8 cellular contexts compared by ENCODE assay signal in the genomic region with DNA sequence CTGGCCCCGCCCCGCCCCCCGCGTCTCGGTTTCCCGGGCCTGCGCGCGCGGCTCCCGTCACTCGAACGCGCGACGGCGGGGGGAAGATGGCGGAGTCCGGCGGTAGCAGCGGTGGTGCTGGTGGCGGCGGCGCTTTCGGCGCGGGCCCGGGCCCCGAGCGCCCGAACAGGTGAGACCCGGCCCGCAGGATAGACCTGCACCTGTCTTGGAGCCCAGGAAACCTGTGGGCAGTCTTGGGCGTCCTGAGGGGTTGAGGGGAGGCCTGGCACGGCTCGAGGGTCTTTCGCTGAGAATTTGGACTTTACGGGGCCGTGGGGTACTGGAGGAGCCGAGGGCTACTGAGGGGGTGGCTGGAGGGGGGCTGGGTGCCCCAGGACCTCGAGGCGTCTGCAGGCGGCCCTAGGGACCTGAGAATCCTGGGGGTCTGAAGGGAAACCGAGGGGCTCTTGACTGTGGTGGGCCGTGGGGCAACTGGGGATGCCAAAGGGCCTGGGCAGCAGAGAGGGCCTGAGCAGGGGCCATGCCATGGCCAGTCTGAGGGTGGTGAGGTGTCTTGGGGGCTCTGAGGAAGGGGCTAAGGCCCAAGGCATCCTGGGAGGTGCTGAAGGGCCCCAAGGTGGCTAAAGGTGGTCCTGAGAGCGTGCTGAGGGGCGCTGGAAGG. TPM values are rescaled to one million over a fixed set of nuclear protein-coding genes. Genes with fewer than 3 reads are reported as not detected.
DNase-seq lines count a peak whose midpoint lies in the region; ATAC-seq and TF ChIP-seq lines count a peak whose summit lies in the region.

A gene with protein sequence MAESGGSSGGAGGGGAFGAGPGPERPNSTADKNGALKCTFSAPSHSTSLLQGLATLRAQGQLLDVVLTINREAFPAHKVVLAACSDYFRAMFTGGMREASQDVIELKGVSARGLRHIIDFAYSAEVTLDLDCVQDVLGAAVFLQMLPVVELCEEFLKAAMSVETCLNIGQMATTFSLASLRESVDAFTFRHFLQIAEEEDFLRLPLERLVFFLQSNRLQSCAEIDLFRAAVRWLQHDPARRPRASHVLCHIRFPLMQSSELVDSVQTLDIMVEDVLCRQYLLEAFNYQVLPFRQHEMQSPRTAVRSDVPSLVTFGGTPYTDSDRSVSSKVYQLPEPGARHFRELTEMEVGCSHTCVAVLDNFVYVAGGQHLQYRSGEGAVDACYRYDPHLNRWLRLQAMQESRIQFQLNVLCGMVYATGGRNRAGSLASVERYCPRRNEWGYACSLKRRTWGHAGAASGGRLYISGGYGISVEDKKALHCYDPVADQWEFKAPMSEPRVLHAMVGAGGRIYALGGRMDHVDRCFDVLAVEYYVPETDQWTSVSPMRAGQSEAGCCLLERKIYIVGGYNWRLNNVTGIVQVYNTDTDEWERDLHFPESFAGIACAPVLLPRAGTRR (plus strand): TSS at position 60 of the 661 bp plus-strand sequence. CDS start 27 bp downstream, at position 87.

- TF ChIP-seq CTCF in ascending aorta (IDR thresholded peaks at IDR 0.05) (no peak), lung (IDR thresholded peaks at IDR 0.05; ENCODE audit: control extremely low read depth, extremely low read depth) (no peak), upper lobe of left lung (IDR thresholded peaks at IDR 0.05) (no peak)

- no peak for ATAC-seq in lung (ENCODE audit: insufficient read depth, low FRiP score)
- ATAC-seq in upper lobe of left lung (ENCODE audit: low FRiP score in 2 of 2): no peak

- 3 to 6% methylated on average over 46 to 47 of the region's 47 CpGs for WGBS in lung, 2 donors
- WGBS in upper lobe of left lung, 2 donors: 14 to 31% methylated on average over 10 to 44 of the region's 47 CpGs

- no peak for DNase-seq in activated naive CD4-positive, alpha-beta T cell treated with anti-CD3 and anti-CD28 coated beads, Interleukin-2, amount 50 U/mL, for 16 hours
- DNase-seq in ascending aorta (ENCODE audit: low spot score in 2 of 2) (no peak), lung (ENCODE audit: low spot score) (no peak), upper lobe of left lung (peak in 1 of 2 donors; percentile 99), NCI-H1417 treated with DMSO at 0.1 percent for 48 hours (lab: John Stamatoyannopoulos, UW) (no peak), H4 (ENCODE audit: low spot score) (no peak), C1 segment of cervical spinal cord (lab: John Stamatoyannopoulos, UW) (no peak)

- H3K4me3 Mint-ChIP-seq in activated naive CD4-positive, alpha-beta T cell treated with anti-CD3 and anti-CD28 coated beads, Interleukin-2, amount 50 U/mL, for 24 hours: peak within 1 kb of the TSS; percentile 90

- H3K36me3 ChIP-seq in ascending aorta: peaks cover 0 to 3% of the 10 kb centered on the region in 2 donors
- peaks cover 0 to 2% of the 10 kb centered on the region in 2 donors for H3K36me3 ChIP-seq in lung (ENCODE audit: control insufficient read depth in 2 of 2, insufficient read depth in 2 of 2, low read length in 2 of 2)
- H3K36me3 ChIP-seq in upper lobe of left lung: no peaks in the 10 kb centered on the region

- H3K4me3 ChIP-seq in ascending aorta: peak within 1 kb of the TSS; percentile 85 to 95
- H3K4me3 ChIP-seq in lung: peak within 1 kb of the TSS; percentile 88
- peak within 1 kb of the TSS; percentile 65 to 95 (median 82) for H3K4me3 ChIP-seq in upper lobe of left lung

- H3K36me3 Mint-ChIP-seq in activated naive CD4-positive, alpha-beta T cell treated with anti-CD3 and anti-CD28 coated beads, Interleukin-2, amount 50 U/mL, for 24 hours: no peaks in the 10 kb centered on the region

- H3K9me3 Mint-ChIP-seq in activated naive CD4-positive, alpha-beta T cell treated with anti-CD3 and anti-CD28 coated beads, Interleukin-2, amount 50 U/mL, for 24 hours: no peaks in the 10 kb centered on the region

- H3K4me1 Mint-ChIP-seq in activated naive CD4-positive, alpha-beta T cell treated with anti-CD3 and anti-CD28 coated beads, Interleukin-2, amount 50 U/mL, for 24 hours: peaks cover 34% of the 10 kb centered on the region

- H3K27me3 ChIP-seq in ascending aorta: no peaks in the 10 kb centered on the region
- H3K27me3 ChIP-seq in lung (ENCODE audit: control insufficient read depth, insufficient read depth): no peaks in the 10 kb centered on the region
- H3K27me3 ChIP-seq in upper lobe of left lung: no peaks in the 10 kb centered on the region

- intact Hi-C loops in ascending aorta (cut with DNase I): loop anchor here (1.0 to 5.0 kb wide), 4 partner anchors 8 to 115 kb away; a partner anchor contains a TSS

- H3K4me1 ChIP-seq in ascending aorta: peaks cover 7 to 9% of the 10 kb centered on the region in 2 donors
- H3K4me1 ChIP-seq in lung (ENCODE audit: control insufficient read depth in 2 of 2, insufficient read depth in 2 of 2, low read length in 2 of 2): peaks cover 0 to 8% of the 10 kb centered on the region in 2 donors
- H3K4me1 ChIP-seq in upper lobe of left lung: peaks cover 5 to 37% (median 27%) of the 10 kb centered on the region in 4 donors

- no peaks in the 10 kb centered on the region for H3K27me3 Mint-ChIP-seq in activated naive CD4-positive, alpha-beta T cell treated with anti-CD3 and anti-CD28 coated beads, Interleukin-2, amount 50 U/mL, for 24 hours

- H3K9me3 ChIP-seq in ascending aorta: no peaks in the 10 kb centered on the region
- H3K9me3 ChIP-seq in lung (ENCODE audit: control insufficient read depth in 2 of 2, insufficient read depth in 1 of 2, low read length in 1 of 2): no peaks in the 10 kb centered on the region
- no peaks in the 10 kb centered on the region for H3K9me3 ChIP-seq in upper lobe of left lung

- TF ChIP-seq EP300 in upper lobe of left lung (IDR thresholded peaks at IDR 0.05): no peak

- peak in 2 of 4 donors; percentile 42 to 76 for TF ChIP-seq POLR2A in upper lobe of left lung (IDR thresholded peaks at IDR 0.05)

- H3K27ac ChIP-seq in ascending aorta: peak within 1 kb of the TSS; percentile 88 to 94
- H3K27ac ChIP-seq in lung (ENCODE audit: low read depth in 1 of 2, low read length in 1 of 2): peak within 1 kb of the TSS; percentile 58 to 96
- H3K27ac ChIP-seq in upper lobe of left lung: peak within 1 kb of the TSS; percentile 83 to 94 (median 89)

- peak within 1 kb of the TSS; percentile 71 for H3K27ac Mint-ChIP-seq in activated naive CD4-positive, alpha-beta T cell treated with anti-CD3 and anti-CD28 coated beads, Interleukin-2, amount 50 U/mL, for 24 hours

RNA-seq across cellular contexts. Expression of the gene that starts here (rescaled TPM):
- total RNA-seq in ascending aorta (52.8 TPM), lung (10 to 100 TPM; 11.0 to 18.0 TPM), upper lobe of left lung (10 to 100 TPM in 4 of 6 donors, 1 to 10 TPM in 2; 8.1 to 16.1 (median 12.1) TPM)
- 1 to 10 TPM; 4.1 to 5.9 TPM for polyA plus RNA-seq in lung
- 2.3 and 5.7 TPM in 2 replicates for total RNA-seq in H4 (2014; rRNA removed; shearing (Covaris generic))
